9 cellular contexts compared by ENCODE assay signal in genomic region chr1:51504806-51505525, GRCh38. TPM values are rescaled to one million over a fixed set of nuclear protein-coding genes. Genes with fewer than 3 reads are reported as not detected.
A peak's percentile ranks its signal among the peaks of the same experiment; 100 is the strongest.
DNase-seq lines count a peak whose midpoint lies in the region; ATAC-seq and TF ChIP-seq lines count a peak whose summit lies in the region.
"Had no signal": no experiment of that assay in that cellular context is flagged by ENCODE, and none has a peak within 500 bp of the region (broad histone marks: within the 10 kb centered on the region; RNA-seq: fewer than 3 reads in every experiment).

No MANE protein-coding gene starts in this region.

- in situ Hi-C loops in brain microvascular endothelial cell (cut with HindIII; ENCODE audit: low pct_ligation_motif_present, low sequenced_read_pairs) = no loop called here

- peak; percentile 12 to 27 for DNase-seq in stimulated activated CD4-positive, alpha-beta T cell treated with anti-CD3 and anti-CD28 coated beads, Interleukin-2, amount 100 ng/mL, for 24 hours
- DNase-seq in stimulated activated CD4-positive, alpha-beta T cell treated with anti-CD3 and anti-CD28 coated beads, Interleukin-4, amount 100 ng/mL, for 4 hours = no peak
- DNase-seq in T-helper 17 cell (no peak), lower leg skin (ENCODE audit: low spot score in 2 of 2) (no peak), cardiac septum (ENCODE audit: low spot score) (no peak), brain microvascular endothelial cell (no peak)
- DNase-seq in stimulated activated naive CD8-positive, alpha-beta T cell treated with anti-CD3 and anti-CD28 coated beads, Interleukin-15, amount 100 ng/mL, for 72 hours = peak in 1 of 2 donors; percentile 12

- ATAC-seq in HG02759 (IDR thresholded peaks at IDR 0.05; ENCODE audit: unreplicated experiment) = peak; percentile 47
- no peak for ATAC-seq in T-helper 17 cell
- ATAC-seq in stimulated activated naive CD8-positive, alpha-beta T cell treated with anti-CD3 and anti-CD28 coated beads, Interleukin-15, amount 100 ng/mL, for 72 hours = peak; percentile 85

- no peaks in the 10 kb centered on the region for H3K36me3 ChIP-seq in brain microvascular endothelial cell (replicated peaks)
- H3K36me3 ChIP-seq: neural progenitor cell had no signal

- no peaks in the 10 kb centered on the region for H3K9me3 ChIP-seq in T-helper 17 cell (ENCODE audit: control insufficient read depth, low read length, poor library complexity, severe bottlenecking)

- no peak overlapping the region for H3K27ac ChIP-seq in brain microvascular endothelial cell
- H3K27ac ChIP-seq: neural progenitor cell had no signal

- no peaks in the 10 kb centered on the region for H3K27me3 ChIP-seq in brain microvascular endothelial cell (replicated peaks)
- H3K27me3 ChIP-seq: neural progenitor cell had no signal

- H3K4me3 ChIP-seq in lower leg skin (ENCODE audit: low read depth, poor library complexity, severe bottlenecking) = no peak overlapping the region
- no peak overlapping the region for H3K4me3 ChIP-seq in brain microvascular endothelial cell (ENCODE audit: low read depth, low read length)
- H3K4me3 ChIP-seq: neural progenitor cell had no signal

- peaks cover 49% of the 10 kb centered on the region for H3K4me1 Mint-ChIP-seq in T-helper 17 cell
- peaks cover 61% of the 10 kb centered on the region for H3K4me1 Mint-ChIP-seq in stimulated activated naive CD8-positive, alpha-beta T cell treated with anti-CD3 and anti-CD28 coated beads, Interleukin-15, amount 100 ng/mL, for 72 hours
- H3K4me1 Mint-ChIP-seq: neural progenitor cell had no signal

- TF ChIP-seq CTCF in lower leg skin (IDR thresholded peaks at IDR 0.05) (no peak), brain microvascular endothelial cell (IDR thresholded peaks at IDR 0.05; ENCODE audit: low read depth, low read length, missing control alignments) (no peak)

- H3K27ac Mint-ChIP-seq in T-helper 17 cell = peak overlapping the region; percentile 51
- peak overlapping the region; percentile 69 to 88 for H3K27ac Mint-ChIP-seq in stimulated activated naive CD8-positive, alpha-beta T cell treated with anti-CD3 and anti-CD28 coated beads, Interleukin-15, amount 100 ng/mL, for 72 hours
- H3K27ac Mint-ChIP-seq: neural progenitor cell had no signal

- WGBS in lower leg skin, 2 donors = 88 to 96% methylated on average over 11 of the region's 11 CpGs

- TF ChIP-seq POLR2A in lower leg skin (IDR thresholded peaks at IDR 0.05) = no peak

- H3K4me3 Mint-ChIP-seq in T-helper 17 cell = no peak overlapping the region
- peak overlapping the region in 1 of 2 donors; percentile 66 for H3K4me3 Mint-ChIP-seq in stimulated activated naive CD8-positive, alpha-beta T cell treated with anti-CD3 and anti-CD28 coated beads, Interleukin-15, amount 100 ng/mL, for 72 hours
- H3K4me3 Mint-ChIP-seq: neural progenitor cell had no signal

- peaks cover 2% of the 10 kb centered on the region for H3K36me3 Mint-ChIP-seq in T-helper 17 cell (ENCODE audit: low read depth)

- intact Hi-C loops in lower leg skin (cut with DNase I; ENCODE audit: low total_unique reads) = no loop called here
- intact Hi-C loops in cardiac septum (cut with DNase I) = no loop called here

- H3K9me3 Mint-ChIP-seq in stimulated activated naive CD8-positive, alpha-beta T cell treated with anti-CD3 and anti-CD28 coated beads, Interleukin-15, amount 100 ng/mL, for 72 hours = no peaks in the 10 kb centered on the region

- H3K27me3 Mint-ChIP-seq in T-helper 17 cell = no peaks in the 10 kb centered on the region
- no peaks in the 10 kb centered on the region for H3K27me3 Mint-ChIP-seq in stimulated activated naive CD8-positive, alpha-beta T cell treated with anti-CD3 and anti-CD28 coated beads, Interleukin-15, amount 100 ng/mL, for 72 hours

RNA-seq across cellular contexts. Expression of gene EPS15, which starts 14.1 kb away (rescaled TPM):
- total RNA-seq in T-helper 17 cell = 10 to 100 TPM; 88.2 to 98.8 TPM
- total RNA-seq in lower leg skin = 10 to 100 TPM; 56.9 to 80.5 (median 64.3) TPM
- total RNA-seq in cardiac septum = 46.6 TPM

Comparison
In these comparisons a context has a peak if more than half of its experiments do, and no peak if none do; other contexts are left out.
1. DNase-seq: peak in stimulated activated CD4-positive, alpha-beta T cell treated with anti-CD3 and anti-CD28 coated beads, Interleukin-2, amount 100 ng/mL, for 24 hours (2 of 2); none in stimulated activated CD4-positive, alpha-beta T cell treated with anti-CD3 and anti-CD28 coated beads, Interleukin-4, amount 100 ng/mL, for 4 hours (0 of 2), T-helper 17 cell (0 of 3), lower leg skin (0 of 2), cardiac septum (single experiment) and brain microvascular endothelial cell (single experiment).